ENCODE assay signal across 9 cellular contexts in genomic region chr9:136687721-136688223, GRCh38. TPM values are rescaled to one million over a fixed set of nuclear protein-coding genes. Genes with fewer than 3 reads are reported as not detected.
DNase-seq lines count a peak whose midpoint lies in the region; ATAC-seq and TF ChIP-seq lines count a peak whose summit lies in the region.
"Had no signal": no experiment of that assay in that cellular context is flagged by ENCODE, and none has a peak within 500 bp of the region (broad histone marks: within the 10 kb centered on the region; RNA-seq: fewer than 3 reads in every experiment).

No MANE protein-coding gene starts in this region.

- H3K27ac ChIP-seq in sigmoid colon: peak overlapping the region; percentile 78 to 88 (median 84)

- no peaks in the 10 kb centered on the region for H3K36me3 Mint-ChIP-seq in HFFc6 (ENCODE audit: low read depth)

- H3K9me3 ChIP-seq in sigmoid colon: no peaks in the 10 kb centered on the region

- no peaks in the 10 kb centered on the region for H3K9me3 Mint-ChIP-seq in HFFc6

- H3K4me1 ChIP-seq in sigmoid colon: peaks cover 0 to 49% (median 44%) of the 10 kb centered on the region in 4 donors

- H3K27me3 Mint-ChIP-seq in HFFc6 (ENCODE audit: insufficient read depth): no peaks in the 10 kb centered on the region

- ATAC-seq in GM21825 (IDR thresholded peaks at IDR 0.05; ENCODE audit: unreplicated experiment) (no peak), HG03354 (IDR thresholded peaks at IDR 0.05; ENCODE audit: poor library complexity, severe bottlenecking, unreplicated experiment) (no peak)

- H3K4me3 Mint-ChIP-seq in HFFc6: no peak overlapping the region

- TF ChIP-seq POLR2A in sigmoid colon (IDR thresholded peaks at IDR 0.05): no peak

- H3K27me3 ChIP-seq in sigmoid colon: no peaks in the 10 kb centered on the region

- no peak overlapping the region for H3K27ac Mint-ChIP-seq in HFFc6

- TF ChIP-seq CTCF in GM12865 (IDR thresholded peaks at IDR 0.05; ENCODE audit: insufficient read depth, low read depth, low read length, missing control alignments) (no peak), fibroblast of the aortic adventitia (IDR thresholded peaks at IDR 0.05; ENCODE audit: insufficient read depth, low read length) (no peak), sigmoid colon (IDR thresholded peaks at IDR 0.05) (no peak), HFFc6 (IDR thresholded peaks at IDR 0.05) (no peak)

- 3 to 19% methylated on average over 37 of the region's 37 CpGs for WGBS in sigmoid colon, 2 donors

- peak overlapping the region; percentile 42 for H3K4me3 ChIP-seq in GM12865 (ENCODE audit: low read depth, low read length)
- H3K4me3 ChIP-seq in fibroblast of the aortic adventitia (ENCODE audit: low read depth, low read length): peak overlapping the region; percentile 28
- H3K4me3 ChIP-seq in sigmoid colon: peak overlapping the region; percentile 67 to 88 (median 72)

- intact Hi-C loops in sigmoid colon (cut with DNase I): loop anchor here (2.0 kb wide), 1 partner anchor 39 kb away; no protein-coding TSS in a partner anchor

- peaks cover 6% of the 10 kb centered on the region; the same call in 1 of the 2 replicates for H3K4me1 Mint-ChIP-seq in HFFc6 (ENCODE audit: low read depth)

- no peak for TF ChIP-seq EP300 in sigmoid colon (IDR thresholded peaks at IDR 0.05)

- peak; percentile 53 for DNase-seq in GM12865 (ENCODE audit: low read depth)
- peak; percentile 33 for DNase-seq in NCI-H2171 (lab: John Stamatoyannopoulos, UW)
- DNase-seq in fibroblast of the aortic adventitia (ENCODE audit: low read depth): no peak
- DNase-seq in sigmoid colon: no peak
- no peak for DNase-seq in HFFc6
- DNase-seq in kidney glomerular epithelial cell (lab: John Stamatoyannopoulos, UW): no peak

- no peaks in the 10 kb centered on the region for H3K36me3 ChIP-seq in sigmoid colon

RNA-seq across cellular contexts. Expression of gene AGPAT2, which starts 0.5 kb away (rescaled TPM):
- 6.2 and 29.0 TPM in 2 replicates for total RNA-seq in fibroblast of the aortic adventitia (ENCODE audit: low replicate concordance)
- total RNA-seq in sigmoid colon: 10 to 100 TPM; 28.0 to 62.4 (median 33.7) TPM
- 100 to 1,000 TPM in 2 of 3 donors, 10 to 100 TPM in 1; 92.5 to 345 (median 181) TPM for polyA plus RNA-seq in sigmoid colon
- total RNA-seq in HFFc6 (2021; fragmentation: NEBNext Ultra II Directional; extraction: Animal tissue kit (Norgen Biotek cat#: 25700)): 10 to 100 TPM; 48.7 to 58.4 (median 54.8) TPM

RNA-seq across cellular contexts. Expression of gene DIPK1B, which starts 24.6 kb away (rescaled TPM):
- total RNA-seq in fibroblast of the aortic adventitia (ENCODE audit: low replicate concordance): 0.45 and 0.98 TPM in 2 replicates
- total RNA-seq in sigmoid colon: 10 to 100 TPM in 3 of 4 donors, 1 to 10 TPM in 1; 9.6 to 18.3 (median 14.3) TPM
- polyA plus RNA-seq in sigmoid colon: 1 to 10 TPM in 1 of 3 donors, under 1 TPM in 2; 0.23 to 6.5 (median 0.60) TPM
- total RNA-seq in HFFc6 (2021; fragmentation: NEBNext Ultra II Directional; extraction: Animal tissue kit (Norgen Biotek cat#: 25700)): not detected

RNA-seq across cellular contexts. Expression of gene EGFL7, which starts 25.1 kb away (rescaled TPM):
- 2.4 and 5.6 TPM in 2 replicates for total RNA-seq in fibroblast of the aortic adventitia (ENCODE audit: low replicate concordance)
- total RNA-seq in sigmoid colon: 10 to 100 TPM; 31.0 to 75.6 (median 46.0) TPM
- polyA plus RNA-seq in sigmoid colon: 10 to 100 TPM in 2 of 3 donors, 1 to 10 TPM in 1; 6.0 to 43.5 (median 27.6) TPM
- total RNA-seq in HFFc6 (2021; fragmentation: NEBNext Ultra II Directional; extraction: Animal tissue kit (Norgen Biotek cat#: 25700)): 1 to 10 TPM; 3.5 to 6.3 (median 5.6) TPM

RNA-seq across cellular contexts. Expression of gene LCN10, which starts 55.0 kb away (rescaled TPM):
- not detected in 2 replicates for total RNA-seq in fibroblast of the aortic adventitia (ENCODE audit: low replicate concordance)
- total RNA-seq in sigmoid colon: 1 to 10 TPM; 1.5 to 6.4 (median 2.1) TPM
- 1 to 10 TPM; 1.2 to 9.2 (median 1.8) TPM for polyA plus RNA-seq in sigmoid colon
- not detected for total RNA-seq in HFFc6 (2021; fragmentation: NEBNext Ultra II Directional; extraction: Animal tissue kit (Norgen Biotek cat#: 25700))
- total RNA-seq: NCI-H460 had no signal

Comparison
In these comparisons a context has a peak if more than half of its experiments do, and no peak if none do; other contexts are left out.
1. DNase-seq: peak in GM12865 (single experiment) and NCI-H2171 (single experiment); none in fibroblast of the aortic adventitia (single experiment), sigmoid colon (single experiment), HFFc6 (single experiment) and kidney glomerular epithelial cell (single experiment).
2. Peak in every context shown above with its lines, with median percentiles within 50 percentile points of each other: H3K4me3 ChIP-seq.